Comparison of ENCODE assay signal across 29 cellular contexts in genomic region chr10:43032613-43033012, GRCh38.
"Had no signal": no experiment of that assay in that cellular context is flagged by ENCODE, and none has a peak within 500 bp of the region (broad histone marks: within the 10 kb centered on the region; RNA-seq: fewer than 3 reads in every experiment).

No MANE protein-coding gene starts in this region.

- H3K36me3 Mint-ChIP-seq: stimulated activated effector memory CD8-positive, alpha-beta T cell treated with anti-CD3 and anti-CD28 coated beads, Interleukin-12 subunit alpha, Interleukin-12 subunit beta, amount 100 ng/mL, for 72 hours; stimulated activated memory B cell treated with anti-CD40 and anti-IgM and Interleukin-4, amounts not matched to agents 10 μg/mL and 1 μg/mL and 100 μg/mL, for 72 hours; stimulated activated naive B cell treated with anti-CD40 and anti-IgM and Interleukin-4, amounts not matched to agents 10 μg/mL and 1 μg/mL and 100 μg/mL, for 72 hours; type B pancreatic cell had no signal

- ATAC-seq: stimulated activated effector memory CD8-positive, alpha-beta T cell treated with anti-CD3 and anti-CD28 coated beads, Interleukin-12 subunit alpha, Interleukin-12 subunit beta, amount 100 ng/mL, for 72 hours; stimulated activated memory B cell treated with anti-CD40 and anti-IgM and Interleukin-4, amounts not matched to agents 10 μg/mL and 1 μg/mL and 100 μg/mL, for 72 hours; stimulated activated naive B cell treated with anti-CD40 and anti-IgM and Interleukin-4, amounts not matched to agents 10 μg/mL and 1 μg/mL and 100 μg/mL, for 72 hours; stimulated activated naive CD8-positive, alpha-beta T cell treated with anti-CD3 and anti-CD28 coated beads, Interleukin-15, amount 100 ng/mL, for 72 hours; stimulated activated naive CD8-positive, alpha-beta T cell treated with anti-CD3 and anti-CD28 coated beads, Interleukin-15, Interleukin-2, amounts not matched to agents 100 U/mL and 50 U/mL, for 24 hours; upper lobe of right lung had no signal

- FAIRE-seq: urothelium cell line had no signal

- H3K9me3 ChIP-seq: testis, thyroid gland, upper lobe of right lung had no signal

- H3K27me3 ChIP-seq: stomach, suprapubic skin, testis, thyroid gland, tibial nerve, transverse colon, upper lobe of left lung, upper lobe of right lung, uterus, vagina had no signal

- H3K27me3 Mint-ChIP-seq: stimulated activated naive CD8-positive, alpha-beta T cell treated with anti-CD3 and anti-CD28 coated beads, Interleukin-15, amount 100 ng/mL, for 72 hours had no signal

- H3K27ac ChIP-seq: stomach, suprapubic skin, testis, thoracic aorta, thyroid gland, tibial artery, tibial nerve, transverse colon, upper lobe of left lung, upper lobe of right lung, uterus, vagina had no signal

- DNase-seq: stimulated activated CD4-positive, alpha-beta T cell treated with anti-CD3 and anti-CD28 coated beads, Interleukin-2, amount 100 ng/mL, for 48 hours; stimulated activated CD4-positive, alpha-beta T cell treated with anti-CD3 and anti-CD28 coated beads, Interleukin-4, amount 100 ng/mL, for 1 hour; stimulated activated CD4-positive, alpha-beta T cell treated with anti-CD3 and anti-CD28 coated beads, Interleukin-4, amount 100 ng/mL, for 24 hours; stimulated activated CD4-positive, alpha-beta T cell treated with anti-CD3 and anti-CD28 coated beads, Interleukin-4, amount 100 ng/mL, for 4 hours; stimulated activated CD8-positive, alpha-beta memory T cell treated with anti-CD3 and anti-CD28 coated beads, Interleukin-4, amount 100 ng/mL, for 48 hours; stimulated activated naive B cell treated with anti-CD40 and anti-IgM and Interleukin-4, amounts not matched to agents 10 μg/mL and 1 μg/mL and 100 μg/mL, for 72 hours; stimulated activated naive CD4-positive, alpha-beta T cell; stimulated activated naive CD4-positive, alpha-beta T cell treated with Interleukin-2 at 50 U/mL for 16 hours; stimulated activated naive CD8-positive, alpha-beta T cell treated with anti-CD3 and anti-CD28 coated beads, Interleukin-15, amount 100 ng/mL, for 72 hours; stimulated activated naive CD8-positive, alpha-beta T cell treated with anti-CD3 and anti-CD28 coated beads, Interleukin-15, Interleukin-2, amounts not matched to agents 100 U/mL and 50 U/mL, for 24 hours; stomach; substantia nigra; testis; thyroid gland; tibial artery; transverse colon; trophoblast cell; upper lobe of left lung; upper lobe of right lung; uterus had no signal

- H3K36me3 ChIP-seq: stomach, suprapubic skin, thoracic aorta, thyroid gland, tibial artery, tibial nerve, transverse colon, upper lobe of left lung, upper lobe of right lung, uterus, vagina had no signal

- H3K4me1 Mint-ChIP-seq: stimulated activated effector memory CD8-positive, alpha-beta T cell treated with anti-CD3 and anti-CD28 coated beads, Interleukin-12 subunit alpha, Interleukin-12 subunit beta, amount 100 ng/mL, for 72 hours; stimulated activated memory B cell treated with anti-CD40 and anti-IgM and Interleukin-4, amounts not matched to agents 10 μg/mL and 1 μg/mL and 100 μg/mL, for 72 hours; stimulated activated naive B cell treated with anti-CD40 and anti-IgM and Interleukin-4, amounts not matched to agents 10 μg/mL and 1 μg/mL and 100 μg/mL, for 72 hours had no signal

- H3K4me3 Mint-ChIP-seq: stimulated activated effector memory CD8-positive, alpha-beta T cell treated with anti-CD3 and anti-CD28 coated beads, Interleukin-12 subunit alpha, Interleukin-12 subunit beta, amount 100 ng/mL, for 72 hours; stimulated activated memory B cell treated with anti-CD40 and anti-IgM and Interleukin-4, amounts not matched to agents 10 μg/mL and 1 μg/mL and 100 μg/mL, for 72 hours; stimulated activated naive B cell treated with anti-CD40 and anti-IgM and Interleukin-4, amounts not matched to agents 10 μg/mL and 1 μg/mL and 100 μg/mL, for 72 hours; stimulated activated naive CD8-positive, alpha-beta T cell treated with anti-CD3 and anti-CD28 coated beads, Interleukin-15, amount 100 ng/mL, for 72 hours; stimulated activated naive CD8-positive, alpha-beta T cell treated with anti-CD3 and anti-CD28 coated beads, Interleukin-15, Interleukin-2, amounts not matched to agents 100 ng/mL and 50 ng/mL, for 24 hours; type B pancreatic cell had no signal

- H3K4me3 ChIP-seq: stomach, suprapubic skin, testis, thoracic aorta, thyroid gland, tibial artery, tibial nerve, transverse colon, upper lobe of left lung, upper lobe of right lung, uterus, vagina had no signal

- H3K4me1 ChIP-seq: stomach, suprapubic skin, testis, thyroid gland, tibial artery, tibial nerve, transverse colon, upper lobe of left lung, upper lobe of right lung, uterus, vagina had no signal

- H3K27ac Mint-ChIP-seq: stimulated activated effector memory CD8-positive, alpha-beta T cell treated with anti-CD3 and anti-CD28 coated beads, Interleukin-12 subunit alpha, Interleukin-12 subunit beta, amount 100 ng/mL, for 72 hours; stimulated activated memory B cell treated with anti-CD40 and anti-IgM and Interleukin-4, amounts not matched to agents 10 μg/mL and 1 μg/mL and 100 μg/mL, for 72 hours; stimulated activated naive B cell treated with anti-CD40 and anti-IgM and Interleukin-4, amounts not matched to agents 10 μg/mL and 1 μg/mL and 100 μg/mL, for 72 hours; stimulated activated naive CD8-positive, alpha-beta T cell treated with anti-CD3 and anti-CD28 coated beads, Interleukin-15, amount 100 ng/mL, for 72 hours; stimulated activated naive CD8-positive, alpha-beta T cell treated with anti-CD3 and anti-CD28 coated beads, Interleukin-15, Interleukin-2, amounts not matched to agents 100 ng/mL and 50 ng/mL, for 24 hours; type B pancreatic cell had no signal
